Comparison of ENCODE assay signal across 28 cellular contexts in the genomic region with DNA sequence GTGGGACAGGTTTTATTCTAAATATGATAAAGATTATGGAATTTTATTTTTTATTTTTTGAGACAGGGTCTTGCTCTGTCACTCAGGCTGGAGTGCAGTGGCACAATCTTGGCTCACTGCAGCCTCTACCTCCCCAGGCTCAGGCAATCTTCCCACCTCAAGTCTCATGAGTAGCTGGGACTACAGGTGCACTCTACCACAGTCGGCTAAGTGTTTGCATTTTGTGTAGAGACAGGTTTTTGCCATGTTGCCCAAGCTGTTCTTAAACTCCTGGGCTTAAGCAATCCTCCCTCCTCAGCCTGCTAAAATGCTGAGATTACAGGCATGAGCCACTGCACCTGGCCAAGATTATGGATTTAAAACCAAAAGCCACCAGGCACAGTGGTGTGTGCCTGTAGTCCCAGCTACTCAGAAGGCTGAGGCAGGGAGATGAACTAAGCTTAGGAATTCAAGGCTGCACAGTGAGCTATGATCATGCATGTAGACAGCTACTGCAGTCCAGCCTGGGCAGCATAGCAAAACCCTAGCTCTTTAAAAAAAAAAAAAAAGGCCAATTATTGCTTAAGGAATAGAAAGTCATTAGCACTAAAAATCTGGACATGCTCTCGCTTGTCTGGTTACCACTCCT.
"Had no signal": no experiment of that assay in that cellular context is flagged by ENCODE, and none has a peak within 500 bp of the region (broad histone marks: within the 10 kb centered on the region; RNA-seq: fewer than 3 reads in every experiment).

No MANE protein-coding gene starts in this region.

- H3K27ac ChIP-seq: ascending aorta, breast epithelium had no signal

- H3K4me3 ChIP-seq: ascending aorta, breast epithelium had no signal

- H3K9me3 ChIP-seq: ascending aorta, breast epithelium had no signal

- H3K4me1 Mint-ChIP-seq: activated CD4-positive, alpha-beta memory T cell treated with anti-CD3 and anti-CD28 coated beads, Interleukin-2, amount 10 ng/mL, durations not matched to agents 7 days and 5 days; activated CD4-positive, alpha-beta T cell treated with anti-CD3 and anti-CD28 coated beads, Interleukin-2, amount 10 ng/mL, durations not matched to agents 7 days and 5 days; activated naive CD4-positive, alpha-beta T cell treated with anti-CD3 and anti-CD28 coated beads, Interleukin-2, amount 10 ng/mL, durations not matched to agents 7 days and 5 days; activated naive CD8-positive, alpha-beta T cell treated with anti-CD3 and anti-CD28 coated beads, Interleukin-2, amount 10 ng/mL, durations not matched to agents 7 days and 5 days had no signal

- H3K27me3 ChIP-seq: ascending aorta, breast epithelium had no signal

- FAIRE-seq: colon, frontal cortex had no signal

- DNase-seq: activated CD4-positive, alpha-beta memory T cell treated with anti-CD3 and anti-CD28 coated beads, Interleukin-2, amount 10 ng/mL, durations not matched to agents 7 days and 5 days; activated CD4-positive, alpha-beta T cell treated with anti-CD3 and anti-CD28 coated beads for 1 hour; activated CD4-positive, alpha-beta T cell treated with anti-CD3 and anti-CD28 coated beads for 4 hours; activated CD4-positive, alpha-beta T cell treated with anti-CD3 and anti-CD28 coated beads, Interleukin-2, amount 10 ng/mL, durations not matched to agents 7 days and 5 days; activated CD4-positive, alpha-beta T cell treated with anti-CD3 and anti-CD28 coated beads, Interleukin-2, amount 50 U/mL, for 4 hours; activated CD8-positive, alpha-beta memory T cell treated with anti-CD3 and anti-CD28 coated beads, Interleukin-2, amount 50 U/mL, for 48 hours; activated gamma-delta T cell; activated naive CD4-positive, alpha-beta T cell; activated naive CD4-positive, alpha-beta T cell treated with anti-CD3 and anti-CD28 coated beads, Interleukin-2, amount 10 ng/mL, durations not matched to agents 7 days and 5 days; activated naive CD8-positive, alpha-beta T cell treated with anti-CD3 and anti-CD28 coated beads, Interleukin-2, amount 10 ng/mL, durations not matched to agents 7 days and 5 days; activated T-cell treated with anti-CD3 and anti-CD28 coated beads for 4 hours; activated T-cell treated with anti-CD3 and anti-CD28 coated beads, Interleukin-2, amount 50 U/mL, for 24 hours; activated T-cell treated with anti-CD3 and anti-CD28 coated beads, Interleukin-2, amount 50 U/mL, for 72 hours; cortex of kidney; dermis blood vessel endothelial cell; effector CD4-positive, alpha-beta T cell; effector memory CD8-positive, alpha-beta T cell; foreskin fibroblast; head of caudate nucleus; T-helper 2 cell had no signal

- H3K27ac Mint-ChIP-seq: activated CD4-positive, alpha-beta memory T cell treated with anti-CD3 and anti-CD28 coated beads, Interleukin-2, amount 10 ng/mL, durations not matched to agents 7 days and 5 days; activated CD4-positive, alpha-beta T cell treated with anti-CD3 and anti-CD28 coated beads, Interleukin-2, amount 10 ng/mL, durations not matched to agents 7 days and 5 days; activated naive CD4-positive, alpha-beta T cell treated with anti-CD3 and anti-CD28 coated beads, Interleukin-2, amount 10 ng/mL, durations not matched to agents 7 days and 5 days; activated naive CD4-positive, alpha-beta T cell treated with anti-CD3 and anti-CD28 coated beads, Interleukin-2, amount 50 U/mL, for 72 hours; activated naive CD8-positive, alpha-beta T cell treated with anti-CD3 and anti-CD28 coated beads, Interleukin-2, amount 10 ng/mL, durations not matched to agents 7 days and 5 days; activated T-cell treated with anti-CD3 and anti-CD28 coated beads, Interleukin-2, amount 50 U/mL, for 24 hours; activated T-cell treated with anti-CD3 and anti-CD28 coated beads, Interleukin-2, amount 50 U/mL, for 72 hours; brain; effector memory CD8-positive, alpha-beta T cell; WTC11 had no signal

- H3K9me3 Mint-ChIP-seq: activated CD4-positive, alpha-beta memory T cell treated with anti-CD3 and anti-CD28 coated beads, Interleukin-2, amount 10 ng/mL, durations not matched to agents 7 days and 5 days; activated CD4-positive, alpha-beta T cell treated with anti-CD3 and anti-CD28 coated beads, Interleukin-2, amount 10 ng/mL, durations not matched to agents 7 days and 5 days; activated naive CD4-positive, alpha-beta T cell treated with anti-CD3 and anti-CD28 coated beads, Interleukin-2, amount 10 ng/mL, durations not matched to agents 7 days and 5 days; activated naive CD4-positive, alpha-beta T cell treated with anti-CD3 and anti-CD28 coated beads, Interleukin-2, amount 50 U/mL, for 72 hours; activated naive CD8-positive, alpha-beta T cell treated with anti-CD3 and anti-CD28 coated beads, Interleukin-2, amount 10 ng/mL, durations not matched to agents 7 days and 5 days; activated T-cell treated with anti-CD3 and anti-CD28 coated beads, Interleukin-2, amount 50 U/mL, for 24 hours; activated T-cell treated with anti-CD3 and anti-CD28 coated beads, Interleukin-2, amount 50 U/mL, for 72 hours; effector memory CD8-positive, alpha-beta T cell; WTC11 had no signal

- H3K36me3 ChIP-seq: ascending aorta, breast epithelium had no signal

- H3K4me3 Mint-ChIP-seq: activated CD4-positive, alpha-beta memory T cell treated with anti-CD3 and anti-CD28 coated beads, Interleukin-2, amount 10 ng/mL, durations not matched to agents 7 days and 5 days; activated CD4-positive, alpha-beta T cell treated with anti-CD3 and anti-CD28 coated beads, Interleukin-2, amount 10 ng/mL, durations not matched to agents 7 days and 5 days; activated naive CD4-positive, alpha-beta T cell treated with anti-CD3 and anti-CD28 coated beads, Interleukin-2, amount 10 ng/mL, durations not matched to agents 7 days and 5 days; activated naive CD8-positive, alpha-beta T cell treated with anti-CD3 and anti-CD28 coated beads, Interleukin-2, amount 10 ng/mL, durations not matched to agents 7 days and 5 days; activated T-cell treated with anti-CD3 and anti-CD28 coated beads, Interleukin-2, amount 50 U/mL, for 24 hours; activated T-cell treated with anti-CD3 and anti-CD28 coated beads, Interleukin-2, amount 50 U/mL, for 72 hours; brain; effector memory CD8-positive, alpha-beta T cell; WTC11 had no signal

- H3K4me1 ChIP-seq: ascending aorta, breast epithelium had no signal

- ATAC-seq: activated naive CD4-positive, alpha-beta T cell treated with anti-CD3 and anti-CD28 coated beads, Interleukin-2, amount 50 U/mL, for 72 hours; activated T-cell treated with anti-CD3 and anti-CD28 coated beads, Interleukin-2, amount 50 U/mL, for 72 hours; effector memory CD8-positive, alpha-beta T cell; esophagus mucosa; WTC11 had no signal

- H3K36me3 Mint-ChIP-seq: activated naive CD4-positive, alpha-beta T cell treated with anti-CD3 and anti-CD28 coated beads, Interleukin-2, amount 10 ng/mL, durations not matched to agents 7 days and 5 days; activated naive CD4-positive, alpha-beta T cell treated with anti-CD3 and anti-CD28 coated beads, Interleukin-2, amount 50 U/mL, for 72 hours; activated naive CD8-positive, alpha-beta T cell treated with anti-CD3 and anti-CD28 coated beads, Interleukin-2, amount 10 ng/mL, durations not matched to agents 7 days and 5 days; brain; WTC11 had no signal
